In the genomic region with DNA sequence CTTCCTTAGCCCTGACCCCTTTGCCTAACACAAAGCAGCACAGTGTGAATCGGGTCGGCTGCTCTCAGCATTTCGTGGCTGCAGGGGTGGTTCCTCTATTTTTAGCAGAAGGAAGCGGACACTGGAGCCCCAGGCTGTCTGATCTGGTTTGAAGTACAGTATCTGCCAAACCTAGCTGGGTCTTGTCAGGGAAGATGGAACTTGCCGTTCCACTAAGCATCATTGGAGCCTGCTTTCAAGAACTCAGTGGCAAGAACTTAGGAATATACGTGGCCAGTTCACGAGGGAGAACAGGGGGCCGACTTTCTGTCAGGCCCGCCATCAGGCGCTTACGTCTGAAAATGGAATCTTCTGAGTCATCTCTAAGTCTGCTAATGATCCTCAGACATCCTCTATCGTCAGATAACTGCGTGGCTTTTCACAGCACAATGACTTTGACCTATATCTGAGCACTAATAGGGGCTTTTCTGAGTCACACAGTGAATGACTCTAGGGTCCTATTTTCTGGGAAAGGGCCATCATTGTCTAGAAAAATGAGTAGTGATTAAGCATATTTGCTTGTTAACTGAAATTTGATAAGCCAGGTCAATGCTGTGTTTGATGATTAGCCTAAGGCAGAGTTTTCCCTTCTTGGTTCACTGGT, we compare ENCODE assay signal across 8 cellular contexts. TPM values are rescaled to one million over a fixed set of nuclear protein-coding genes. Genes with fewer than 3 reads are reported as not detected.
DNase-seq lines count a peak whose midpoint lies in the region; ATAC-seq and TF ChIP-seq lines count a peak whose summit lies in the region.

No MANE protein-coding gene starts in this region.

- no peak for TF ChIP-seq POLR2A in thyroid gland (IDR thresholded peaks at IDR 0.05)

- H3K9me3 Mint-ChIP-seq in activated CD4-positive, alpha-beta memory T cell treated with anti-CD3 and anti-CD28 coated beads for 36 hours: no peaks in the 10 kb centered on the region
- no peaks in the 10 kb centered on the region for H3K9me3 Mint-ChIP-seq in nephron

- H3K27me3 Mint-ChIP-seq in activated CD4-positive, alpha-beta memory T cell treated with anti-CD3 and anti-CD28 coated beads for 36 hours: no peaks in the 10 kb centered on the region
- no peaks in the 10 kb centered on the region for H3K27me3 Mint-ChIP-seq in nephron (ENCODE audit: low read depth)

- peaks cover 31% of the 10 kb centered on the region for H3K36me3 Mint-ChIP-seq in activated CD4-positive, alpha-beta memory T cell treated with anti-CD3 and anti-CD28 coated beads for 36 hours
- H3K36me3 Mint-ChIP-seq in nephron (ENCODE audit: low read depth): peaks cover 55% of the 10 kb centered on the region

- H3K27me3 ChIP-seq in thyroid gland: no peaks in the 10 kb centered on the region

- H3K4me3 ChIP-seq in AG10803 (ENCODE audit: low read length) (no peak overlapping the region), thyroid gland (replicated peaks in 1 of 3) (no peak overlapping the region)

- H3K27ac ChIP-seq in thyroid gland: peak overlapping the region; percentile 23 to 42 (median 32)

- DNase-seq in AG10803 (ENCODE audit: low read depth) (peak; percentile 52), Kasumi-1 (lab: John Stamatoyannopoulos, UW) (peak; percentile 79 to 80), epidermal melanocyte (ENCODE audit: insufficient read length, low spot score) (peak; percentile 66), thyroid gland (no peak), HCEC 1CT (no peak)
- DNase-seq in activated CD4-positive, alpha-beta memory T cell treated with anti-CD3 and anti-CD28 coated beads for 36 hours: peak; percentile 78

- CTCF ChIA-PET in activated CD4-positive, alpha-beta memory T cell treated with anti-CD3 and anti-CD28 coated beads for 36 hours (lab: Charles Lee): interaction anchor here (1.0 to 5.1 kb wide), 10 partner anchors 9 to 344 kb away, joined by 3 to 49 read pairs (median 5); no protein-coding TSS in a partner anchor

- intact Hi-C loops in activated CD4-positive, alpha-beta memory T cell treated with anti-CD3 and anti-CD28 coated beads for 36 hours (cut with micrococcal nuclease): loop anchor here (1.0 to 5.0 kb wide), 5 partner anchors 22 to 242 kb away; no protein-coding TSS in a partner anchor
- intact Hi-C loops in thyroid gland (cut with DNase I): no loop called here

- peak overlapping the region; percentile 98 for H3K27ac Mint-ChIP-seq in activated CD4-positive, alpha-beta memory T cell treated with anti-CD3 and anti-CD28 coated beads for 36 hours
- peak overlapping the region; percentile 35 to 80 (median 69) for H3K27ac Mint-ChIP-seq in nephron

- peaks cover 21 to 30% of the 10 kb centered on the region in 2 donors for H3K36me3 ChIP-seq in thyroid gland

- peaks cover 49% of the 10 kb centered on the region for H3K4me1 Mint-ChIP-seq in activated CD4-positive, alpha-beta memory T cell treated with anti-CD3 and anti-CD28 coated beads for 36 hours (ENCODE audit: low read depth)
- peaks cover 60% of the 10 kb centered on the region for H3K4me1 Mint-ChIP-seq in nephron

- peak overlapping the region; percentile 71 for H3K4me3 Mint-ChIP-seq in activated CD4-positive, alpha-beta memory T cell treated with anti-CD3 and anti-CD28 coated beads for 36 hours
- no peak overlapping the region for H3K4me3 Mint-ChIP-seq in nephron

- peak; percentile 64 for ATAC-seq in GM21360 (IDR thresholded peaks at IDR 0.05; ENCODE audit: unreplicated experiment)

- WGBS in thyroid gland, 2 donors: 78 to 81% methylated on average over 13 of the region's 13 CpGs

- no peaks in the 10 kb centered on the region for H3K9me3 ChIP-seq in thyroid gland

- POLR2A ChIA-PET in activated CD4-positive, alpha-beta memory T cell treated with anti-CD3 and anti-CD28 coated beads for 36 hours (lab: Charles Lee): interaction anchor here (0.6 to 2.4 kb wide), 11 partner anchors 11 to 242 kb away, joined by 3 to 8 read pairs (median 3); a partner anchor contains a TSS

- TF ChIP-seq CTCF in AG10803 (conservative IDR thresholded peaks at IDR 0.05; ENCODE audit: low read length): no peak
- TF ChIP-seq CTCF in nephron (IDR thresholded peaks at IDR 0.05; ENCODE audit: unreplicated experiment in 3 of 3): no peak
- TF ChIP-seq CTCF in thyroid gland (IDR thresholded peaks at IDR 0.05): no peak

- peaks cover 15 to 19% of the 10 kb centered on the region in 2 donors for H3K4me1 ChIP-seq in thyroid gland

RNA-seq across cellular contexts. Expression of a gene that starts 43.3 kb away (rescaled TPM):
- total RNA-seq in activated CD4-positive, alpha-beta memory T cell treated with anti-CD3 and anti-CD28 coated beads for 36 hours: 10 to 100 TPM; 26.8 to 29.1 TPM
- total RNA-seq in thyroid gland: 10 to 100 TPM; 31.0 to 85.4 (median 61.2) TPM

Comparison
In these comparisons a context has a peak if more than half of its experiments do, and no peak if none do; other contexts are left out.
1. DNase-seq: peak in AG10803 (single experiment), Kasumi-1 (2 of 2), activated CD4-positive, alpha-beta memory T cell treated with anti-CD3 and anti-CD28 coated beads for 36 hours (single experiment) and epidermal melanocyte (single experiment); none in thyroid gland (0 of 2) and HCEC 1CT (single experiment).